ENCODE assay signal across 18 cellular contexts in the genomic region with DNA sequence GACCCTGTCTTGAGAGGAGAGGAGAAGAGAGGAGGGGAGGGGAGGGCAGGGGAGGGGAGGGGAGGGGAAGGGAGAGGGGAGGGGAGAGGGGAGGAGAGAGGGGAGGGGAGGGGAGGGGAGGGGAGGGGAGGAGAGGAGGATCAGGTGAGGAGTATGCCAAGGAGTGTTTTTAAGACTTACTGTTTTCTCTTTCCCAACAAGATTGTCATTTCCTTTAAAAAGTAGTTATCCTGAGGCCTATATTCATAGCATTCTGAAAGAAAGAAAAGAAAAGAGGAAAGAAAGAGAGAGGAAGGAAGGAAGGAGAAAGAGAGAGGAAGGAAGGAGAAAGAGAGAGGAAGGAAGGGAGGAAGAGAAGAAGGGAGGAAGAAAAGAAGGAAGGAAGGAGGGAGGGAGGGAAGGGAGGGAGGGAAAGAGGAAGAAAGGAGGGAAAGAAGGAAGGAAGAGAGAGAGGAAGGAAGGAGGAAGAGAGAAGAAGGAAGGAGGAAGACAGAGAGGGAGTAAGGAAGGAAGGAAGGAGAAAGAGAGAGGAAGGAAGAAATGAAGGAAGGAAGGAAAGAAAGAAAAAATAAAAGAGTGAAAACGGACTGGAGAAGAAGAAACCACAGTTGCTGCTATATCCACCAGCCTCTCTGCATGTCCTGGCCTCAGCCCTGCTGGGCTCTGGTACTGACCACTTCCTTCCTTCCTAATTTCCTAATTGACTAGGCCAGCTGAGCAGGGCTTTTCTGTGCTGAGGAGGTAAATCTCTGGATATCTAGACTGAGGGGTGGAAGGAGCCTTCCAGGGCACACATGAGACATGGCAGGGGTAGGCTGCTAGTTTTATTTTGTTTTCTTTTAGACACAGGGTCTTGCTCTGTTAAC. TPM values are rescaled to one million over a fixed set of nuclear protein-coding genes. Genes with fewer than 3 reads are reported as not detected.
DNase-seq lines count a peak whose midpoint lies in the region; ATAC-seq, FAIRE-seq and TF ChIP-seq lines count a peak whose summit lies in the region.
"Had no signal": no experiment of that assay in that cellular context is flagged by ENCODE, and none has a peak within 500 bp of the region (broad histone marks: within the 10 kb centered on the region; RNA-seq: fewer than 3 reads in every experiment).

No MANE protein-coding gene starts in this region.

- FAIRE-seq in K562 (lab: Jason Lieb, UNC): no peak
- FAIRE-seq: A204.1 had no signal

- H3K4me3 Mint-ChIP-seq in activated naive CD8-positive, alpha-beta T cell treated with anti-CD3 and anti-CD28 coated beads, Interleukin-2, amount 10 ng/mL, durations not matched to agents 7 days and 5 days: no peak overlapping the region
- no peak overlapping the region for H3K4me3 Mint-ChIP-seq in activated naive CD8-positive, alpha-beta T cell treated with anti-CD3 and anti-CD28 coated beads for 36 hours
- H3K4me3 Mint-ChIP-seq in activated naive CD4-positive, alpha-beta T cell treated with anti-CD3 and anti-CD28 coated beads for 36 hours: no peak overlapping the region
- H3K4me3 Mint-ChIP-seq: CD4-positive, CD25-positive, alpha-beta regulatory T cell had no signal

- BruUV-seq in K562 (replicated peaks; lab: Mats Ljungman, UMichigan): no TSS peak

- TF ChIP-seq POLR2A in K562 (conservative IDR thresholded peaks at IDR 0.05): no peak
- no peak for TF ChIP-seq POLR2A in right lobe of liver (IDR thresholded peaks at IDR 0.05)

- no peaks in the 10 kb centered on the region for H3K9me1 ChIP-seq in K562 (ENCODE audit: control insufficient read depth, insufficient read depth, low read length)

- TF ChIP-seq RAD21 in K562 (CRISPR knock-in tag; conservative IDR thresholded peaks at IDR 0.05 in 1 of 2, IDR thresholded peaks at IDR 0.05 in 1 of 2): no peak

- intact Hi-C loops in K562 (cut with micrococcal nuclease): no loop called here
- intact Hi-C loops in right lobe of liver (cut with DNase I): no loop called here
- intact Hi-C loops in activated naive CD4-positive, alpha-beta T cell treated with anti-CD3 and anti-CD28 coated beads for 36 hours (cut with micrococcal nuclease): no loop called here

- CTCF ChIA-PET in K562 (lab: Yijun Ruan, JAX; ENCODE audit: low intra/inter-chr PET ratio): no interaction called here
- CTCF ChIA-PET in activated naive CD4-positive, alpha-beta T cell treated with anti-CD3 and anti-CD28 coated beads for 36 hours (lab: Charles Lee): interaction anchor here (0.6 kb wide), 1 partner anchor 21 kb away, joined by 3 read pairs; no protein-coding TSS in a partner anchor

- H3K27me3 Mint-ChIP-seq in activated naive CD8-positive, alpha-beta T cell treated with anti-CD3 and anti-CD28 coated beads, Interleukin-2, amount 10 ng/mL, durations not matched to agents 7 days and 5 days: peaks cover 4% of the 10 kb centered on the region
- H3K27me3 Mint-ChIP-seq in activated naive CD8-positive, alpha-beta T cell treated with anti-CD3 and anti-CD28 coated beads for 36 hours: peaks cover 5% of the 10 kb centered on the region
- no peaks in the 10 kb centered on the region for H3K27me3 Mint-ChIP-seq in activated naive CD4-positive, alpha-beta T cell treated with anti-CD3 and anti-CD28 coated beads for 36 hours (ENCODE audit: low read depth)

- DNase-seq in activated naive CD8-positive, alpha-beta T cell treated with anti-CD3 and anti-CD28 coated beads, Interleukin-2, amount 10 ng/mL, durations not matched to agents 7 days and 5 days: no peak
- no peak for DNase-seq in activated naive CD8-positive, alpha-beta T cell treated with anti-CD3 and anti-CD28 coated beads for 36 hours
- DNase-seq in K562 (ENCODE audit: extremely low read depth in 1 of 4, low spot score in 3 of 4) (no peak), right lobe of liver (no peak), DMS153 (lab: John Stamatoyannopoulos, UW) (no peak), A172 (ENCODE audit: low spot score) (no peak)
- DNase-seq in activated naive CD4-positive, alpha-beta T cell treated with anti-CD3 and anti-CD28 coated beads for 36 hours: no peak
- DNase-seq: Caco-2; CD4-positive, CD25-positive, alpha-beta regulatory T cell; DMS53; NCI-H1436; NCI-H2029 treated with DMSO at 0.1 percent for 48 hours; NCI-H510A; NCI-H82; PC-9 had no signal

- no peak overlapping the region for H3K4me2 ChIP-seq in K562 (ENCODE audit: insufficient read depth, low read length)
- H3K4me2 ChIP-seq: PC-9 had no signal

- H3K36me3 Mint-ChIP-seq in activated naive CD8-positive, alpha-beta T cell treated with anti-CD3 and anti-CD28 coated beads, Interleukin-2, amount 10 ng/mL, durations not matched to agents 7 days and 5 days: no peaks in the 10 kb centered on the region
- H3K36me3 Mint-ChIP-seq in activated naive CD8-positive, alpha-beta T cell treated with anti-CD3 and anti-CD28 coated beads for 36 hours: no peaks in the 10 kb centered on the region
- H3K36me3 Mint-ChIP-seq in activated naive CD4-positive, alpha-beta T cell treated with anti-CD3 and anti-CD28 coated beads for 36 hours (ENCODE audit: low read depth): no peaks in the 10 kb centered on the region
- H3K36me3 Mint-ChIP-seq: CD4-positive, CD25-positive, alpha-beta regulatory T cell had no signal

- H3K4me3 ChIP-seq in K562: no peak overlapping the region
- H3K4me3 ChIP-seq in right lobe of liver: no peak overlapping the region
- H3K4me3 ChIP-seq: PC-9 had no signal

- peak overlapping the region; percentile 49 for H3K27ac Mint-ChIP-seq in activated naive CD8-positive, alpha-beta T cell treated with anti-CD3 and anti-CD28 coated beads, Interleukin-2, amount 10 ng/mL, durations not matched to agents 7 days and 5 days
- no peak overlapping the region for H3K27ac Mint-ChIP-seq in activated naive CD8-positive, alpha-beta T cell treated with anti-CD3 and anti-CD28 coated beads for 36 hours
- no peak overlapping the region for H3K27ac Mint-ChIP-seq in activated naive CD4-positive, alpha-beta T cell treated with anti-CD3 and anti-CD28 coated beads for 36 hours
- H3K27ac Mint-ChIP-seq: CD4-positive, CD25-positive, alpha-beta regulatory T cell had no signal

- no peak for TF ChIP-seq EP300 in K562 (IDR thresholded peaks at IDR 0.05; ENCODE audit: low read length)

- H3K9ac ChIP-seq in K562 (ENCODE audit: insufficient read depth in 1 of 2, low read depth in 2 of 2, low read length in 2 of 2): no peak overlapping the region

- 0% methylated on average over 1 of the region's 1 CpG for WGBS in K562 (ENCODE audit: insufficient coverage, low coverage, missing lambda C conversion rate)
- WGBS in right lobe of liver (ENCODE audit: insufficient coverage, low coverage, low lambda C conversion rate, missing lambda C conversion rate): 45% methylated on average over 1 of the region's 1 CpG

- no peaks in the 10 kb centered on the region for H3K79me2 ChIP-seq in K562 (ENCODE audit: control insufficient read depth, insufficient read depth, low read length)

- H3K4me1 ChIP-seq in K562 (replicated peaks in 1 of 2; ENCODE audit: control insufficient read depth in 2 of 2, insufficient read depth in 2 of 2, low read length in 2 of 2) (no peaks in the 10 kb centered on the region), right lobe of liver (peaks cover 0 to 53% (median 16%) of the 10 kb centered on the region in 4 donors)

- H2AFZ ChIP-seq in K562 (ENCODE audit: low read depth, low read length): no peak overlapping the region
- H2AFZ ChIP-seq: PC-9 had no signal

- H3K27ac ChIP-seq in K562 (ENCODE audit: extremely low read depth, low read depth, low read length) (no peak overlapping the region), right lobe of liver (peak overlapping the region in 2 of 3 donors; percentile 6 to 52)
- H3K27ac ChIP-seq: PC-9 had no signal

- POLR2A ChIA-PET in activated naive CD8-positive, alpha-beta T cell treated with anti-CD3 and anti-CD28 coated beads, Interleukin-2, amount 10 ng/mL, durations not matched to agents 7 days and 5 days (lab: Charles Lee): no interaction called here
- POLR2A ChIA-PET in K562 (lab: Yijun Ruan, JAX): interaction anchor here (0.6 to 0.9 kb wide), 4 partner anchors 11 to 185 kb away, joined by 3 read pairs; no protein-coding TSS in a partner anchor

- in situ Hi-C loops in K562 (cut with MboI): no loop called here

- no peaks in the 10 kb centered on the region for H3K9me3 Mint-ChIP-seq in activated naive CD8-positive, alpha-beta T cell treated with anti-CD3 and anti-CD28 coated beads, Interleukin-2, amount 10 ng/mL, durations not matched to agents 7 days and 5 days
- H3K9me3 Mint-ChIP-seq in activated naive CD8-positive, alpha-beta T cell treated with anti-CD3 and anti-CD28 coated beads for 36 hours: no peaks in the 10 kb centered on the region
- H3K9me3 Mint-ChIP-seq in activated naive CD4-positive, alpha-beta T cell treated with anti-CD3 and anti-CD28 coated beads for 36 hours: no peaks in the 10 kb centered on the region
- H3K9me3 Mint-ChIP-seq: CD4-positive, CD25-positive, alpha-beta regulatory T cell had no signal

- peaks cover 18% of the 10 kb centered on the region for H3K4me1 Mint-ChIP-seq in activated naive CD8-positive, alpha-beta T cell treated with anti-CD3 and anti-CD28 coated beads, Interleukin-2, amount 10 ng/mL, durations not matched to agents 7 days and 5 days
- H3K4me1 Mint-ChIP-seq in activated naive CD8-positive, alpha-beta T cell treated with anti-CD3 and anti-CD28 coated beads for 36 hours: no peaks in the 10 kb centered on the region
- H3K4me1 Mint-ChIP-seq in activated naive CD4-positive, alpha-beta T cell treated with anti-CD3 and anti-CD28 coated beads for 36 hours (ENCODE audit: low read depth): no peaks in the 10 kb centered on the region

- H4K20me1 ChIP-seq in K562 (replicated peaks; ENCODE audit: control insufficient read depth, insufficient read depth, low read length): 0 out of 2 replicates have a peak, but pooled peaks cover 2% of the 10 kb centered on the region

- peaks cover 23 to 45% of the 10 kb centered on the region in 2 experiments; a peak in 4 of 5 replicates for H3K27me3 ChIP-seq in K562 (ENCODE audit: control insufficient read depth in 2 of 2, insufficient read depth in 2 of 2, low read length in 2 of 2)
- H3K27me3 ChIP-seq in right lobe of liver: no peaks in the 10 kb centered on the region

- H3K9me3 ChIP-seq in K562 (replicated peaks; ENCODE audit: control insufficient read depth, insufficient read depth, low read depth, low read length) (no peaks in the 10 kb centered on the region), right lobe of liver (no peaks in the 10 kb centered on the region)
- H3K9me3 ChIP-seq: Caco-2 had no signal

- no peaks in the 10 kb centered on the region for H3K36me3 ChIP-seq in K562 (ENCODE audit: control insufficient read depth, insufficient read depth, low read length)
- H3K36me3 ChIP-seq in right lobe of liver: no peaks in the 10 kb centered on the region

- ATAC-seq in activated naive CD8-positive, alpha-beta T cell treated with anti-CD3 and anti-CD28 coated beads, Interleukin-2, amount 10 ng/mL, durations not matched to agents 7 days and 5 days (ENCODE audit: low read depth): no peak
- no peak for ATAC-seq in K562
- no peak for ATAC-seq in right lobe of liver
- ATAC-seq in GM18519 (IDR thresholded peaks at IDR 0.05; ENCODE audit: low FRiP score, unreplicated experiment): no peak

- no peak for TF ChIP-seq CTCF in K562 (IDR thresholded peaks at IDR 0.05 in 2 of 3, conservative IDR thresholded peaks at IDR 0.05 in 1 of 3; ENCODE audit: insufficient read depth in 2 of 3, low read depth in 1 of 3, low read length in 3 of 3)
- TF ChIP-seq CTCF in right lobe of liver (IDR thresholded peaks at IDR 0.05): no peak

RNA-seq across cellular contexts. Expression of gene SAA1, which starts 1.2 kb away (rescaled TPM):
- not detected for total RNA-seq in activated naive CD8-positive, alpha-beta T cell treated with anti-CD3 and anti-CD28 coated beads, Interleukin-2, amount 10 ng/mL, durations not matched to agents 7 days and 5 days
- total RNA-seq in activated naive CD8-positive, alpha-beta T cell treated with anti-CD3 and anti-CD28 coated beads for 36 hours: not detected
- not detected in 2 replicates for total RNA-seq in K562 (2011; cell fraction: chromatin; rRNA removed; ENCODE audit: low replicate concordance)
- total RNA-seq in K562 (2011; cell fraction: nucleolus; rRNA removed): not detected in 2 replicates
- not detected in 2 replicates for total RNA-seq in K562 (2011; cell fraction: nucleoplasm; rRNA removed)
- not detected in 2 replicates for total RNA-seq in K562 (2014; rRNA removed)
- total RNA-seq in K562 (2014; rRNA removed; fragmentation: Illumina TruSeq; extraction: Trizol): not detected in 2 replicates
- total RNA-seq in K562 (2015; rRNA removed; fragmentation: Illumina TruSeq; extraction: Trizol): not detected in 2 replicates
- 6.3 and 6.7 TPM in 2 replicates for total RNA-seq in K562 (2021)
- not detected in 2 replicates for polyA plus RNA-seq in K562 (2011; rRNA removed)
- not detected in 2 replicates for polyA plus RNA-seq in K562 (2011; cell fraction: cytosol; rRNA removed)
- not detected in 2 replicates for polyA plus RNA-seq in K562 (2011; cell fraction: nucleus; rRNA removed)
- not detected in 2 replicates for polyA plus RNA-seq in K562 (2012)
- not detected in 2 replicates for polyA plus RNA-seq in K562 (2014; fragmentation: Illumina TruSeq; extraction: Trizol)
- polyA plus RNA-seq in K562 (2014; fragmentation: Nextera tagmentation; extraction: Ambion mirVana): not detected
- polyA plus RNA-seq in K562 (2014; rRNA removed): not detected in 2 replicates
- polyA minus RNA-seq in K562 (2011; rRNA and poly(A)+ RNA removed): not detected in 2 replicates
- polyA minus RNA-seq in K562 (2011; cell fraction: cytosol; rRNA and poly(A)+ RNA removed): not detected in 2 replicates
- polyA minus RNA-seq in K562 (2011; cell fraction: nucleus; rRNA and poly(A)+ RNA removed): not detected in 2 replicates
- total RNA-seq in right lobe of liver: over 10,000 TPM in 5 of 6 experiments, 1,000 to 10,000 TPM in 1; 7,699 to 33,192 (median 12,593) TPM
- total RNA-seq in activated naive CD4-positive, alpha-beta T cell treated with anti-CD3 and anti-CD28 coated beads for 36 hours: not detected
- 60.9 and 71.0 TPM in 2 replicates for total RNA-seq in A172 (2014; rRNA removed; shearing (Covaris generic))
- total RNA-seq: Caco-2; CD4-positive, CD25-positive, alpha-beta regulatory T cell; PC-9 had no signal
- polyA plus RNA-seq: CD4-positive, CD25-positive, alpha-beta regulatory T cell had no signal

RNA-seq across cellular contexts. Expression of gene SAA2, which starts 16.4 kb away (rescaled TPM):
- total RNA-seq in activated naive CD8-positive, alpha-beta T cell treated with anti-CD3 and anti-CD28 coated beads, Interleukin-2, amount 10 ng/mL, durations not matched to agents 7 days and 5 days: not detected
- not detected for total RNA-seq in activated naive CD8-positive, alpha-beta T cell treated with anti-CD3 and anti-CD28 coated beads for 36 hours
- not detected in 2 replicates for total RNA-seq in K562 (2011; cell fraction: chromatin; rRNA removed; ENCODE audit: low replicate concordance)
- total RNA-seq in K562 (2011; cell fraction: nucleolus; rRNA removed): not detected in 2 replicates
- not detected in 2 replicates for total RNA-seq in K562 (2011; cell fraction: nucleoplasm; rRNA removed)
- total RNA-seq in K562 (2014; rRNA removed): not detected in 2 replicates
- total RNA-seq in K562 (2014; rRNA removed; fragmentation: Illumina TruSeq; extraction: Trizol): not detected in 2 replicates
- not detected in 2 replicates for total RNA-seq in K562 (2015; rRNA removed; fragmentation: Illumina TruSeq; extraction: Trizol)
- 4.6 and 6.0 TPM in 2 replicates for total RNA-seq in K562 (2021)
- not detected in 2 replicates for polyA plus RNA-seq in K562 (2011; rRNA removed)
- polyA plus RNA-seq in K562 (2011; cell fraction: cytosol; rRNA removed): not detected in 2 replicates
- not detected in 2 replicates for polyA plus RNA-seq in K562 (2011; cell fraction: nucleus; rRNA removed)
- polyA plus RNA-seq in K562 (2012): not detected in 2 replicates
- not detected in 2 replicates for polyA plus RNA-seq in K562 (2014; fragmentation: Illumina TruSeq; extraction: Trizol)
- not detected for polyA plus RNA-seq in K562 (2014; fragmentation: Nextera tagmentation; extraction: Ambion mirVana)
- polyA plus RNA-seq in K562 (2014; rRNA removed): not detected in 2 replicates
- polyA minus RNA-seq in K562 (2011; rRNA and poly(A)+ RNA removed): not detected in 2 replicates
- polyA minus RNA-seq in K562 (2011; cell fraction: cytosol; rRNA and poly(A)+ RNA removed): not detected in 2 replicates
- not detected in 2 replicates for polyA minus RNA-seq in K562 (2011; cell fraction: nucleus; rRNA and poly(A)+ RNA removed)
- over 10,000 TPM in 5 of 6 experiments, 1,000 to 10,000 TPM in 1; 3,864 to 26,600 (median 17,359) TPM for total RNA-seq in right lobe of liver
- not detected for total RNA-seq in activated naive CD4-positive, alpha-beta T cell treated with anti-CD3 and anti-CD28 coated beads for 36 hours
- total RNA-seq in A172 (2014; rRNA removed; shearing (Covaris generic)): 4.9 and 12.9 TPM in 2 replicates
- total RNA-seq: Caco-2, PC-9, SK-MEL-5 had no signal

RNA-seq across cellular contexts. Expression of gene SAA4, which starts 28.3 kb away (rescaled TPM):
- not detected for total RNA-seq in activated naive CD8-positive, alpha-beta T cell treated with anti-CD3 and anti-CD28 coated beads, Interleukin-2, amount 10 ng/mL, durations not matched to agents 7 days and 5 days
- not detected for total RNA-seq in activated naive CD8-positive, alpha-beta T cell treated with anti-CD3 and anti-CD28 coated beads for 36 hours
- not detected in 2 replicates for total RNA-seq in K562 (2011; cell fraction: chromatin; rRNA removed; ENCODE audit: low replicate concordance)
- total RNA-seq in K562 (2011; cell fraction: nucleolus; rRNA removed): not detected in 2 replicates
- total RNA-seq in K562 (2011; cell fraction: nucleoplasm; rRNA removed): not detected in 2 replicates
- not detected in 2 replicates for total RNA-seq in K562 (2014; rRNA removed)
- total RNA-seq in K562 (2014; rRNA removed; fragmentation: Illumina TruSeq; extraction: Trizol): not detected in 2 replicates
- total RNA-seq in K562 (2015; rRNA removed; fragmentation: Illumina TruSeq; extraction: Trizol): not detected in 2 replicates
- not detected in 2 replicates for total RNA-seq in K562 (2021)
- polyA plus RNA-seq in K562 (2011; rRNA removed): not detected in 2 replicates
- polyA plus RNA-seq in K562 (2011; cell fraction: cytosol; rRNA removed): not detected in 2 replicates
- polyA plus RNA-seq in K562 (2011; cell fraction: nucleus; rRNA removed): not detected in 2 replicates
- not detected in 2 replicates for polyA plus RNA-seq in K562 (2012)
- polyA plus RNA-seq in K562 (2014; fragmentation: Illumina TruSeq; extraction: Trizol): not detected in 2 replicates
- polyA plus RNA-seq in K562 (2014; fragmentation: Nextera tagmentation; extraction: Ambion mirVana): not detected
- not detected in 2 replicates for polyA plus RNA-seq in K562 (2014; rRNA removed)
- polyA minus RNA-seq in K562 (2011; rRNA and poly(A)+ RNA removed): not detected in 2 replicates
- polyA minus RNA-seq in K562 (2011; cell fraction: cytosol; rRNA and poly(A)+ RNA removed): not detected in 2 replicates
- polyA minus RNA-seq in K562 (2011; cell fraction: nucleus; rRNA and poly(A)+ RNA removed): not detected in 2 replicates
- 1,000 to 10,000 TPM in 3 of 6 experiments, 100 to 1,000 TPM in 3; 798 to 1,388 (median 1,016) TPM for total RNA-seq in right lobe of liver
- total RNA-seq in activated naive CD4-positive, alpha-beta T cell treated with anti-CD3 and anti-CD28 coated beads for 36 hours: not detected
- 0.43 TPM in 1 of 2 replicates, not detected in the other for total RNA-seq in A172 (2014; rRNA removed; shearing (Covaris generic))
- total RNA-seq: Caco-2; CD4-positive, CD25-positive, alpha-beta regulatory T cell; PC-9; SK-MEL-5 had no signal
- polyA plus RNA-seq: CD4-positive, CD25-positive, alpha-beta regulatory T cell had no signal

RNA-seq across cellular contexts. Expression of gene HPS5, which starts 57.0 kb away (rescaled TPM):
- total RNA-seq in activated naive CD8-positive, alpha-beta T cell treated with anti-CD3 and anti-CD28 coated beads, Interleukin-2, amount 10 ng/mL, durations not matched to agents 7 days and 5 days: 10 to 100 TPM; 16.1 to 17.8 TPM
- total RNA-seq in activated naive CD8-positive, alpha-beta T cell treated with anti-CD3 and anti-CD28 coated beads for 36 hours: 10 to 100 TPM; 14.1 to 15.9 TPM
- total RNA-seq in K562 (2011; cell fraction: chromatin; rRNA removed; ENCODE audit: low replicate concordance): 28.8 and 72.9 TPM in 2 replicates
- total RNA-seq in K562 (2011; cell fraction: nucleolus; rRNA removed): 14.5 and 17.2 TPM in 2 replicates
- total RNA-seq in K562 (2011; cell fraction: nucleoplasm; rRNA removed): 34.7 and 36.3 TPM in 2 replicates
- total RNA-seq in K562 (2014; rRNA removed) (12.9 and 16.8 TPM in 2 replicates), K562 (2014; rRNA removed; fragmentation: Illumina TruSeq; extraction: Trizol) (28.1 and 28.8 TPM in 2 replicates), K562 (2015; rRNA removed; fragmentation: Illumina TruSeq; extraction: Trizol) (19.8 and 21.1 TPM in 2 replicates), K562 (2021) (15.8 and 19.2 TPM in 2 replicates), right lobe of liver (10 to 100 TPM; 20.2 to 87.0 (median 41.7) TPM)
- polyA plus RNA-seq in K562 (2011; rRNA removed) (16.1 and 20.5 TPM in 2 replicates), K562 (2014; fragmentation: Illumina TruSeq; extraction: Trizol) (15.3 and 16.9 TPM in 2 replicates), K562 (2014; fragmentation: Nextera tagmentation; extraction: Ambion mirVana) (10 to 100 TPM; 12.2 to 14.2 TPM), K562 (2014; rRNA removed) (12.9 and 13.5 TPM in 2 replicates)
- polyA plus RNA-seq in K562 (2011; cell fraction: cytosol; rRNA removed): 5.3 and 9.0 TPM in 2 replicates
- polyA plus RNA-seq in K562 (2011; cell fraction: nucleus; rRNA removed): 12.9 and 13.3 TPM in 2 replicates
- 11.2 and 11.4 TPM in 2 replicates for polyA plus RNA-seq in K562 (2012)
- 37.9 and 48.5 TPM in 2 replicates for polyA minus RNA-seq in K562 (2011; rRNA and poly(A)+ RNA removed)
- polyA minus RNA-seq in K562 (2011; cell fraction: cytosol; rRNA and poly(A)+ RNA removed): 8.6 and 9.4 TPM in 2 replicates
- polyA minus RNA-seq in K562 (2011; cell fraction: nucleus; rRNA and poly(A)+ RNA removed): 12.9 and 21.7 TPM in 2 replicates
- total RNA-seq in activated naive CD4-positive, alpha-beta T cell treated with anti-CD3 and anti-CD28 coated beads for 36 hours: 10 to 100 TPM; 21.7 to 21.9 TPM
- total RNA-seq in A172 (2014; rRNA removed; shearing (Covaris generic)): 60.3 and 66.2 TPM in 2 replicates

RNA-seq across cellular contexts. Expression of gene GTF2H1, which starts 57.5 kb away (rescaled TPM):
- 10 to 100 TPM; 44.4 to 47.9 TPM for total RNA-seq in activated naive CD8-positive, alpha-beta T cell treated with anti-CD3 and anti-CD28 coated beads, Interleukin-2, amount 10 ng/mL, durations not matched to agents 7 days and 5 days
- 10 to 100 TPM; 61.1 to 63.2 TPM for total RNA-seq in activated naive CD8-positive, alpha-beta T cell treated with anti-CD3 and anti-CD28 coated beads for 36 hours
- 94.2 and 220 TPM in 2 replicates for total RNA-seq in K562 (2011; cell fraction: chromatin; rRNA removed; ENCODE audit: low replicate concordance)
- 55.9 and 60.4 TPM in 2 replicates for total RNA-seq in K562 (2011; cell fraction: nucleolus; rRNA removed)
- 92.5 and 135 TPM in 2 replicates for total RNA-seq in K562 (2011; cell fraction: nucleoplasm; rRNA removed)
- 60.2 and 63.9 TPM in 2 replicates for total RNA-seq in K562 (2014; rRNA removed)
- 101 and 104 TPM in 2 replicates for total RNA-seq in K562 (2014; rRNA removed; fragmentation: Illumina TruSeq; extraction: Trizol)
- total RNA-seq in K562 (2015; rRNA removed; fragmentation: Illumina TruSeq; extraction: Trizol): 104 and 114 TPM in 2 replicates
- 63.8 and 67.2 TPM in 2 replicates for total RNA-seq in K562 (2021)
- 45.4 and 56.9 TPM in 2 replicates for polyA plus RNA-seq in K562 (2011; rRNA removed)
- 24.1 and 31.5 TPM in 2 replicates for polyA plus RNA-seq in K562 (2011; cell fraction: cytosol; rRNA removed)
- 42.8 and 46.1 TPM in 2 replicates for polyA plus RNA-seq in K562 (2011; cell fraction: nucleus; rRNA removed)
- 44.7 and 45.2 TPM in 2 replicates for polyA plus RNA-seq in K562 (2012)
- 80.7 and 98.6 TPM in 2 replicates for polyA plus RNA-seq in K562 (2014; fragmentation: Illumina TruSeq; extraction: Trizol)
- 100 to 1,000 TPM in 1 of 2 experiments, 10 to 100 TPM in 1; 92.1 to 126 TPM for polyA plus RNA-seq in K562 (2014; fragmentation: Nextera tagmentation; extraction: Ambion mirVana)
- polyA plus RNA-seq in K562 (2014; rRNA removed): 72.1 and 79.5 TPM in 2 replicates
- polyA minus RNA-seq in K562 (2011; rRNA and poly(A)+ RNA removed): 80.7 and 89.1 TPM in 2 replicates
- polyA minus RNA-seq in K562 (2011; cell fraction: cytosol; rRNA and poly(A)+ RNA removed): 27.6 and 30.5 TPM in 2 replicates
- polyA minus RNA-seq in K562 (2011; cell fraction: nucleus; rRNA and poly(A)+ RNA removed): 56.7 and 91.1 TPM in 2 replicates
- 10 to 100 TPM; 13.3 to 30.7 (median 19.7) TPM for total RNA-seq in right lobe of liver
- 10 to 100 TPM; 33.4 to 34.1 TPM for total RNA-seq in activated naive CD4-positive, alpha-beta T cell treated with anti-CD3 and anti-CD28 coated beads for 36 hours
- 140 and 164 TPM in 2 replicates for total RNA-seq in A172 (2014; rRNA removed; shearing (Covaris generic))

Comparison
In these comparisons a context has a peak if more than half of its experiments do, and no peak if none do; other contexts are left out.
1. RNA of gene SAA1, which starts 1.2 kb away (total RNA-seq): 7,699 to 33,192 TPM in right lobe of liver; 60.9 to 71.0 TPM in A172, not detected in activated naive CD8-positive, alpha-beta T cell treated with anti-CD3 and anti-CD28 coated beads, Interleukin-2, amount 10 ng/mL, durations not matched to agents 7 days and 5 days, not detected in activated naive CD8-positive, alpha-beta T cell treated with anti-CD3 and anti-CD28 coated beads for 36 hours, 6.3 to 6.7 TPM in K562 and not detected in activated naive CD4-positive, alpha-beta T cell treated with anti-CD3 and anti-CD28 coated beads for 36 hours; every median in the first group is over 100 times any median in the second.
2. RNA of gene SAA2, which starts 16.4 kb away (total RNA-seq): 3,864 to 26,600 TPM in right lobe of liver; 4.9 to 12.9 TPM in A172, not detected in activated naive CD4-positive, alpha-beta T cell treated with anti-CD3 and anti-CD28 coated beads for 36 hours, not detected in activated naive CD8-positive, alpha-beta T cell treated with anti-CD3 and anti-CD28 coated beads, Interleukin-2, amount 10 ng/mL, durations not matched to agents 7 days and 5 days, not detected in activated naive CD8-positive, alpha-beta T cell treated with anti-CD3 and anti-CD28 coated beads for 36 hours and 4.6 to 6.0 TPM in K562; every median in the first group is over 100 times any median in the second.
3. RNA of gene SAA4, which starts 28.3 kb away (total RNA-seq): 798 to 1,388 TPM in right lobe of liver; not detected in activated naive CD8-positive, alpha-beta T cell treated with anti-CD3 and anti-CD28 coated beads, Interleukin-2, amount 10 ng/mL, durations not matched to agents 7 days and 5 days, 0.43 TPM in A172, not detected in activated naive CD8-positive, alpha-beta T cell treated with anti-CD3 and anti-CD28 coated beads for 36 hours, not detected in K562 and not detected in activated naive CD4-positive, alpha-beta T cell treated with anti-CD3 and anti-CD28 coated beads for 36 hours; every median in the first group is over 100 times any median in the second.